Comparison of ENCODE assay signal across 27 cellular contexts in the genomic region with DNA sequence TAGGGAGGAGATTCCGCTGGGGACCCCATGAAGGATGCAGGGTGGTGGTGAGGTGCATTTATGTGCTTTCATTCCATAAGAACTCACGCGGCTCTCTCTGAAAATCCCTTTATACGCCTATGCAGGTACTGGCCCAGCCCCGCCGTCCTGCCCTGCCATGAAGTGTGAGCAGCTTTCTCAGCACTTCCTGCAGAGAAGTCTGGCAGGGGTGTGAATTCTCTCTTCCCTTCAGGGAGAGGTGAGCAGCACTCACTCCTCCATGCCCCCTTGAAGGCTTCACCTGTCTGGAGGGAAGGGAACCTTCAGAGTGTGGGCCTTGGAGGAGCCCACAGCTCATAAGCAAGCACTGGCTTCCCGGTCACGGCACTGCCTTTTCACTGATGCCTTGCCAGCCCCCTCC. TPM values are rescaled to one million over a fixed set of nuclear protein-coding genes. Genes with fewer than 3 reads are reported as not detected.
DNase-seq lines count a peak whose midpoint lies in the region; ATAC-seq and TF ChIP-seq lines count a peak whose summit lies in the region.
"Had no signal": no experiment of that assay in that cellular context is flagged by ENCODE, and none has a peak within 500 bp of the region (broad histone marks: within the 10 kb centered on the region; RNA-seq: fewer than 3 reads in every experiment).

No MANE protein-coding gene starts in this region.

- H3K27ac Mint-ChIP-seq in effector memory CD8-positive, alpha-beta T cell = peak overlapping the region; percentile 67 to 81

- no peaks in the 10 kb centered on the region for H3K9me3 Mint-ChIP-seq in effector memory CD8-positive, alpha-beta T cell

- no peak for TF ChIP-seq POLR2A in spleen (IDR thresholded peaks at IDR 0.05)

- no peaks in the 10 kb centered on the region for H3K9me2 ChIP-seq in Loucy (replicated peaks; ENCODE audit: low read depth, low read length)

- H3K79me2 ChIP-seq in Loucy (ENCODE audit: insufficient read depth, low read length) = peaks cover 90% of the 10 kb centered on the region

- H3K9me3 ChIP-seq in Loucy (ENCODE audit: insufficient read depth, low read depth, low read length) (no peaks in the 10 kb centered on the region), spleen (no peaks in the 10 kb centered on the region), BE2C (no peaks in the 10 kb centered on the region; the same call in 1 of the 2 replicates)
- H3K9me3 ChIP-seq: heart right ventricle, uterus had no signal

- H3K4me1 Mint-ChIP-seq in effector memory CD8-positive, alpha-beta T cell (ENCODE audit: low read depth in 2 of 2) = peaks cover 24 to 30% of the 10 kb centered on the region in 2 donors

- no peak overlapping the region for H3K9ac ChIP-seq in Loucy (ENCODE audit: low read depth, low read length, poor library complexity, severe bottlenecking)
- H3K9ac ChIP-seq: GM23248 had no signal

- DNase-seq in activated effector memory CD4-positive, alpha-beta T cell treated with anti-CD3 and anti-CD28 coated beads, Interleukin-2, amount 50 U/mL, for 16 hours = peak; percentile 55
- DNase-seq in activated effector memory CD4-positive, alpha-beta T cell treated with Interleukin-2 at 50 U/mL for 16 hours = no peak
- no peak for DNase-seq in effector memory CD8-positive, alpha-beta T cell
- DNase-seq in spleen (peak; percentile 59), BE2C (no peak), omental fat pad (ENCODE audit: low spot score) (no peak)
- DNase-seq: ACHN; activated CD4-positive, alpha-beta T cell treated with anti-CD3 and anti-CD28 coated beads, Interleukin-2, amount 50 U/mL, for 1 hour; activated T-cell treated with anti-CD3 and anti-CD28 coated beads, Interleukin-2, amount 50 U/mL, for 1 hour; cortex of kidney; DMS153; GF-D8; GM23248; heart right ventricle; NCI-H1417 treated with DMSO at 0.1 percent for 48 hours; NCI-H2171 treated with DMSO at 0.1 percent for 48 hours; NCI-H69; occipital lobe; SHP77 treated with DMSO at 0.1 percent for 48 hours; stimulated activated CD8-positive, alpha-beta memory T cell treated with anti-CD3 and anti-CD28 coated beads, Interleukin-4, amount 100 ng/mL, for 48 hours; substantia nigra; T-helper 1 cell; uterus had no signal

- H3K4me2 ChIP-seq in Loucy (ENCODE audit: low read depth, low read length, poor library complexity, severe bottlenecking) = peak overlapping the region; percentile 42

- H3K4me1 ChIP-seq in Loucy (ENCODE audit: insufficient read depth, low read length, poor library complexity, severe bottlenecking) = peaks cover 22% of the 10 kb centered on the region
- peaks cover 0 to 58% (median 20%) of the 10 kb centered on the region in 6 donors for H3K4me1 ChIP-seq in spleen
- H3K4me1 ChIP-seq in BE2C = no peaks in the 10 kb centered on the region
- H3K4me1 ChIP-seq: uterus had no signal

- H3K27me3 ChIP-seq in Loucy (ENCODE audit: insufficient read depth, low read length, poor library complexity, severe bottlenecking) (no peaks in the 10 kb centered on the region), spleen (replicated peaks in 1 of 7) (no peaks in the 10 kb centered on the region), BE2C (no peaks in the 10 kb centered on the region)
- H3K27me3 ChIP-seq: heart right ventricle, uterus had no signal

- peaks cover 34% of the 10 kb centered on the region for H3K36me3 Mint-ChIP-seq in effector memory CD8-positive, alpha-beta T cell (ENCODE audit: insufficient read depth)

- H3F3A ChIP-seq in Loucy (ENCODE audit: low read depth) = no peaks in the 10 kb centered on the region

- peak overlapping the region in 2 of 8 donors; percentile 6 to 49 for H3K27ac ChIP-seq in spleen
- H3K27ac ChIP-seq: GM23248, uterus had no signal

- H3K4me3 ChIP-seq in Loucy (ENCODE audit: low read length, poor library complexity, severe bottlenecking) (no peak overlapping the region), spleen (no peak overlapping the region), BE2C (ENCODE audit: low read depth, low read length) (no peak overlapping the region)
- H3K4me3 ChIP-seq: GM23248, heart right ventricle, uterus had no signal

- intact Hi-C loops in spleen (cut with DNase I; ENCODE audit: low total_unique reads) = no loop called here

- TF ChIP-seq CTCF in Loucy (conservative IDR thresholded peaks at IDR 0.05; ENCODE audit: low read length) (no peak), spleen (IDR thresholded peaks at IDR 0.05 in 8 of 11, conservative IDR thresholded peaks at IDR 0.05 in 3 of 11) (no peak), BE2C (IDR thresholded peaks at IDR 0.05; ENCODE audit: low read depth, low read length) (no peak), omental fat pad (IDR thresholded peaks at IDR 0.05) (no peak)

- H3K36me3 ChIP-seq in Loucy (ENCODE audit: insufficient read depth, low read length) (peaks cover 50% of the 10 kb centered on the region), spleen (peaks cover 0 to 66% (median 32%) of the 10 kb centered on the region in 6 donors), BE2C (peaks cover 9% of the 10 kb centered on the region)
- H3K36me3 ChIP-seq: uterus had no signal

- peaks cover 86% of the 10 kb centered on the region for H4K20me1 ChIP-seq in Loucy (ENCODE audit: insufficient read depth, low read length, poor library complexity, severe bottlenecking)

- WGBS in spleen, 5 donors = 82 to 90% (median 83%) methylated on average over 8 of the region's 8 CpGs

- H2AFZ ChIP-seq in Loucy (ENCODE audit: low read length) = no peak overlapping the region
- H2AFZ ChIP-seq: GM23248 had no signal

- no peak overlapping the region for H3K4me3 Mint-ChIP-seq in effector memory CD8-positive, alpha-beta T cell
- H3K4me3 Mint-ChIP-seq: brain, CD14-positive monocyte had no signal

- ATAC-seq in effector memory CD8-positive, alpha-beta T cell (replicated peaks) = no peak
- no peak for ATAC-seq in omental fat pad (ENCODE audit: low FRiP score)
- ATAC-seq in GM18520 (IDR thresholded peaks at IDR 0.05; ENCODE audit: unreplicated experiment) = no peak
- ATAC-seq: heart right ventricle had no signal

- no peaks in the 10 kb centered on the region for H3K27me3 Mint-ChIP-seq in effector memory CD8-positive, alpha-beta T cell
- H3K27me3 Mint-ChIP-seq: brain had no signal

RNA-seq across cellular contexts. Expression of gene PPP2R2D, which starts 34.0 kb away (rescaled TPM):
- 10 to 100 TPM; 28.0 to 41.2 (median 35.3) TPM for total RNA-seq in spleen
- polyA plus RNA-seq in spleen = 10 to 100 TPM; 15.6 to 21.0 (median 17.3) TPM
- 59.9 TPM for polyA plus RNA-seq in BE2C (2012; ENCODE audit: insufficient read depth, insufficient read length, low read depth)
- 10 to 100 TPM; 25.0 to 33.7 (median 28.7) TPM for total RNA-seq in omental fat pad

RNA-seq across cellular contexts. Expression of gene BNIP3, which starts 47.0 kb away (rescaled TPM):
- total RNA-seq in spleen (10 to 100 TPM; 13.9 to 42.6 (median 36.9) TPM), omental fat pad (100 to 1,000 TPM in 3 of 4 donors, 10 to 100 TPM in 1; 66.3 to 192 (median 149) TPM)
- polyA plus RNA-seq in spleen = 1 to 10 TPM; 4.2 to 8.4 (median 6.4) TPM
- 47.0 TPM for polyA plus RNA-seq in BE2C (2012; ENCODE audit: insufficient read depth, insufficient read length, low read depth)

Comparison
In these comparisons a context has a peak if more than half of its experiments do, and no peak if none do; other contexts are left out.
1. DNase-seq: peak in activated effector memory CD4-positive, alpha-beta T cell treated with anti-CD3 and anti-CD28 coated beads, Interleukin-2, amount 50 U/mL, for 16 hours (single experiment) and spleen (single experiment); none in activated effector memory CD4-positive, alpha-beta T cell treated with Interleukin-2 at 50 U/mL for 16 hours (single experiment), effector memory CD8-positive, alpha-beta T cell (0 of 3), BE2C (single experiment) and omental fat pad (single experiment).